Comparison of ENCODE assay signal across 11 cellular contexts in genomic region chr5:59596586-59597348, GRCh38.
A peak's percentile ranks its signal among the peaks of the same experiment; 100 is the strongest.
DNase-seq lines count a peak whose midpoint lies in the region; ATAC-seq and TF ChIP-seq lines count a peak whose summit lies in the region.
"Had no signal": no experiment of that assay in that cellular context is flagged by ENCODE, and none has a peak within 500 bp of the region (broad histone marks: within the 10 kb centered on the region; RNA-seq: fewer than 3 reads in every experiment).

No MANE protein-coding gene starts in this region.

- no peaks in the 10 kb centered on the region for H3K27me3 ChIP-seq in skeletal muscle tissue (ENCODE audit: control insufficient read depth in 3 of 3, insufficient read depth in 3 of 3, low read length in 3 of 3)
- H3K27me3 ChIP-seq: tibial nerve had no signal

- TF ChIP-seq CTCF in WTC11 (IDR thresholded peaks at IDR 0.05) = no peak

- H3K4me3 ChIP-seq in skeletal muscle tissue (ENCODE audit: low read length in 3 of 3) = no peak overlapping the region
- H3K4me3 ChIP-seq: tibial nerve had no signal

- DNase-seq in HT1080 (ENCODE audit: low read depth) (peak; percentile 63), RPMI7951 (ENCODE audit: low read depth) (peak; percentile 52), fibroblast of gingiva (ENCODE audit: low read depth) (peak; percentile 62), WTC11 (ENCODE audit: low spot score) (no peak), hypothalamus (lab: John Stamatoyannopoulos, UW) (no peak)
- DNase-seq: activated T-cell treated with anti-CD3 and anti-CD28 coated beads, Interleukin-2, amount 50 U/mL, for 4 hours; retina; WERI-Rb-1 had no signal

- CTCF ChIA-PET in WTC11 (lab: Charles Lee) = no interaction called here

- H3K27ac ChIP-seq in skeletal muscle tissue (ENCODE audit: low read depth, low read length) = peak overlapping the region; percentile 39
- H3K27ac ChIP-seq: tibial nerve, WERI-Rb-1 had no signal

- POLR2A ChIA-PET in WTC11 (lab: Charles Lee) = no interaction called here

- H3K9ac ChIP-seq in skeletal muscle tissue (ENCODE audit: low read depth in 1 of 3, low read length in 3 of 3) = no peak overlapping the region

- ATAC-seq in WTC11 (no peak), HG03039 (IDR thresholded peaks at IDR 0.05; ENCODE audit: unreplicated experiment) (no peak)
- ATAC-seq: activated T-cell treated with anti-CD3 and anti-CD28 coated beads, Interleukin-2, amount 50 U/mL, for 4 hours had no signal

- H3K4me1 Mint-ChIP-seq in WTC11 = peaks cover 28% of the 10 kb centered on the region

- H3K27me3 Mint-ChIP-seq in WTC11 (ENCODE audit: low read depth) = no peaks in the 10 kb centered on the region

- peaks cover 4% of the 10 kb centered on the region for H3K9me3 Mint-ChIP-seq in WTC11

- H3K36me3 ChIP-seq in skeletal muscle tissue (ENCODE audit: control insufficient read depth in 3 of 3, insufficient read depth in 3 of 3, low read length in 3 of 3) = no peaks in the 10 kb centered on the region
- H3K36me3 ChIP-seq: tibial nerve, WERI-Rb-1 had no signal

- no peak overlapping the region for H3K4me3 Mint-ChIP-seq in WTC11
- H3K4me3 Mint-ChIP-seq: activated T-cell treated with anti-CD3 and anti-CD28 coated beads, Interleukin-2, amount 50 U/mL, for 4 hours had no signal

- peaks cover 0 to 13% (median 8%) of the 10 kb centered on the region in 3 donors for H3K4me1 ChIP-seq in skeletal muscle tissue (ENCODE audit: control insufficient read depth in 3 of 3, insufficient read depth in 3 of 3, low read length in 3 of 3)

- no peak overlapping the region for H3K27ac Mint-ChIP-seq in WTC11

- H3K36me3 Mint-ChIP-seq in WTC11 = peaks cover 4% of the 10 kb centered on the region

- no peaks in the 10 kb centered on the region for H3K9me3 ChIP-seq in skeletal muscle tissue (ENCODE audit: control insufficient read depth in 3 of 3, low read length in 3 of 3)
- H3K9me3 ChIP-seq: tibial nerve had no signal

TF ChIP-seq in WTC11, 78 proteins besides CTCF, POLR2A, EP300 and RAD21:
- no peak for TF ChIP-seq CREM (CRISPR knock-in tag; IDR thresholded peaks at IDR 0.05)
- no peak for TF ChIP-seq TEAD4 (CRISPR knock-in tag; IDR thresholded peaks at IDR 0.05)
- no peak for TF ChIP-seq USF1 (CRISPR knock-in tag; IDR thresholded peaks at IDR 0.05)

Comparison
In these comparisons a context has a peak if more than half of its experiments do, and no peak if none do; other contexts are left out.
1. DNase-seq: peak in HT1080 (single experiment), RPMI7951 (single experiment) and fibroblast of gingiva (single experiment); none in WTC11 (single experiment) and hypothalamus (0 of 51).